ENCODE assay signal across 21 cellular contexts in genomic region chr11:92870241-92870826, GRCh38.
DNase-seq lines count a peak whose midpoint lies in the region; ATAC-seq, FAIRE-seq and TF ChIP-seq lines count a peak whose summit lies in the region.
"Had no signal": no experiment of that assay in that cellular context is flagged by ENCODE, and none has a peak within 500 bp of the region (broad histone marks: within the 10 kb centered on the region; RNA-seq: fewer than 3 reads in every experiment).

No MANE protein-coding gene starts in this region.

- DNase-seq in AG08396 (ENCODE audit: low spot score) = peak; percentile 49
- peak; percentile 66 for DNase-seq in DMS79 treated with DMSO at 0.1 percent for 48 hours (lab: John Stamatoyannopoulos, UW)
- DNase-seq in astrocyte of the hippocampus (ENCODE audit: low read depth, low spot score) = peak; percentile 41
- DNase-seq in heart right ventricle = no peak
- no peak for DNase-seq in stimulated activated CD8-positive, alpha-beta memory T cell treated with anti-CD3 and anti-CD28 coated beads, Interleukin-4, amount 100 ng/mL, for 48 hours
- no peak for DNase-seq in effector memory CD8-positive, alpha-beta T cell
- DNase-seq in urothelium cell line (ENCODE audit: low spot score) = no peak
- DNase-seq: AML-193, NCI-H1105 treated with DMSO at 0.1 percent for 48 hours, NCI-H1694, NCI-H2081 treated with DMSO at 0.1 percent for 48 hours, NCI-H510A, NCI-H748 treated with DMSO at 0.1 percent for 48 hours, OCI-M1, SIG-M5 had no signal

- TF ChIP-seq CTCF in heart right ventricle (IDR thresholded peaks at IDR 0.05) = no peak

- H3K4me3 ChIP-seq in heart right ventricle = no peak overlapping the region
- H3K4me3 ChIP-seq: GM23338 had no signal

- H3K27me3 ChIP-seq in heart right ventricle = no peaks in the 10 kb centered on the region

- ATAC-seq in heart right ventricle (peak in 6 of 8 donors; percentile 44 to 67 (median 52)), GM18505 (IDR thresholded peaks at IDR 0.05; ENCODE audit: unreplicated experiment) (no peak)
- ATAC-seq in effector memory CD8-positive, alpha-beta T cell (replicated peaks) = no peak
- ATAC-seq: GM23338, HCT116, SK-N-SH treated with all-trans-retinoic acid at 6 μM for 48 hours had no signal

- no peaks in the 10 kb centered on the region for H3K9me3 ChIP-seq in heart right ventricle

- H3K9me3 Mint-ChIP-seq in effector memory CD8-positive, alpha-beta T cell = peaks cover 0 to under 1% of the 10 kb centered on the region in 2 donors
- H3K9me3 Mint-ChIP-seq: GM23338 had no signal

- intact Hi-C loops in heart right ventricle (cut with DNase I) = no loop called here

- H3K4me1 ChIP-seq in heart right ventricle = peaks cover 0 to 4% (median 0%) of the 10 kb centered on the region in 9 donors

- no peak overlapping the region for H3K27ac ChIP-seq in heart right ventricle
- H3K27ac ChIP-seq: C4-2B had no signal

- no peaks in the 10 kb centered on the region for H3K36me3 ChIP-seq in heart right ventricle

- 67 to 70% methylated on average over 4 of the region's 4 CpGs for WGBS in heart right ventricle, 2 donors

- TF ChIP-seq POLR2A in GM18505 (IDR thresholded peaks at IDR 0.05; ENCODE audit: borderline replicate concordance, extremely low read depth, insufficient read depth, insufficient read length) = no peak

- H3K4me1 Mint-ChIP-seq in effector memory CD8-positive, alpha-beta T cell (ENCODE audit: low read depth in 2 of 2) = no peaks in the 10 kb centered on the region

- H3K27ac Mint-ChIP-seq in effector memory CD8-positive, alpha-beta T cell = no peak overlapping the region
- H3K27ac Mint-ChIP-seq: GM23338 had no signal

- no peaks in the 10 kb centered on the region for H3K36me3 Mint-ChIP-seq in effector memory CD8-positive, alpha-beta T cell (ENCODE audit: insufficient read depth)

- H3K4me3 Mint-ChIP-seq in effector memory CD8-positive, alpha-beta T cell = no peak overlapping the region
- H3K4me3 Mint-ChIP-seq: GM23338 had no signal

- H3K27me3 Mint-ChIP-seq in effector memory CD8-positive, alpha-beta T cell = no peaks in the 10 kb centered on the region

- FAIRE-seq in urothelium cell line (lab: Jason Lieb, UNC) = no peak
- FAIRE-seq: D721Med had no signal

Comparison
In these comparisons a context has a peak if more than half of its experiments do, and no peak if none do; other contexts are left out.
1. DNase-seq: peak in AG08396 (single experiment), DMS79 treated with DMSO at 0.1 percent for 48 hours (single experiment) and astrocyte of the hippocampus (single experiment); none in heart right ventricle (0 of 2), stimulated activated CD8-positive, alpha-beta memory T cell treated with anti-CD3 and anti-CD28 coated beads, Interleukin-4, amount 100 ng/mL, for 48 hours (single experiment), effector memory CD8-positive, alpha-beta T cell (0 of 3) and urothelium cell line (single experiment).
2. ATAC-seq: peak in heart right ventricle (6 of 8); none in GM18505 (single experiment) and effector memory CD8-positive, alpha-beta T cell (single experiment).